Comparison of ENCODE assay signal across 8 cellular contexts in genomic region chr4:156971168-156971601, GRCh38. TPM values are rescaled to one million over a fixed set of nuclear protein-coding genes. Genes with fewer than 3 reads are reported as not detected.
DNase-seq lines count a peak whose midpoint lies in the region; ATAC-seq and TF ChIP-seq lines count a peak whose summit lies in the region.

No MANE protein-coding gene starts in this region.

- H3K4me2 ChIP-seq in fibroblast of lung (ENCODE audit: extremely low read depth, insufficient read depth, low read length), result no peak overlapping the region

- peaks cover 48% of the 10 kb centered on the region for H3K79me2 ChIP-seq in fibroblast of lung (ENCODE audit: control insufficient read depth, insufficient read depth, low read length)

- H3K4me3 ChIP-seq in fibroblast of lung (replicated peaks in 1 of 4; ENCODE audit: control extremely low read depth in 1 of 4, insufficient read depth in 1 of 4, low read depth in 3 of 4, low read length in 4 of 4), result peak overlapping the region; percentile 81 to 99 (median 98)
- H3K4me3 ChIP-seq in neutrophil (ENCODE audit: low read depth in 1 of 2, low read length in 1 of 2), result peak overlapping the region; percentile 63 to 66

- no peak overlapping the region for H2AFZ ChIP-seq in fibroblast of lung (ENCODE audit: low read length)

- H3K4me1 ChIP-seq in fibroblast of lung (ENCODE audit: control insufficient read depth, extremely low read depth, insufficient read depth, low read length) (peaks cover 13% of the 10 kb centered on the region), neutrophil (ENCODE audit: control insufficient read depth in 1 of 2, insufficient read depth in 1 of 2, low read depth in 1 of 2, low read length in 1 of 2) (peaks cover 43% of the 10 kb centered on the region in 2 experiments)

- no peaks in the 10 kb centered on the region for H3K27me3 ChIP-seq in fibroblast of lung (ENCODE audit: control insufficient read depth, insufficient read depth, low read length)
- peaks cover 24% of the 10 kb centered on the region for H3K27me3 ChIP-seq in neutrophil

- peak overlapping the region; percentile 81 for H3K9ac ChIP-seq in fibroblast of lung (ENCODE audit: insufficient read depth, low read length)

- H4K20me1 ChIP-seq in fibroblast of lung (ENCODE audit: control insufficient read depth, extremely low read depth, insufficient read depth, low read length), result no peaks in the 10 kb centered on the region

- peak; percentile 3 for ATAC-seq in GM18868 (IDR thresholded peaks at IDR 0.05; ENCODE audit: unreplicated experiment)

- TF ChIP-seq CTCF in RWPE1 (conservative IDR thresholded peaks at IDR 0.05; ENCODE audit: low read depth) (no peak), fibroblast of lung (conservative IDR thresholded peaks at IDR 0.05 in 1 of 2, IDR thresholded peaks at IDR 0.05 in 1 of 2; ENCODE audit: low read depth in 1 of 2, low read length in 2 of 2) (no peak), neutrophil (IDR thresholded peaks at IDR 0.05) (no peak)

- POLR2A ChIA-PET in RWPE1 (lab: Yijun Ruan, JAX; ENCODE audit: low non-redundant PET), result no interaction called here

- H3K9me3 ChIP-seq in fibroblast of lung (ENCODE audit: control insufficient read depth, insufficient read depth, low read depth, low read length), result no peaks in the 10 kb centered on the region
- H3K9me3 ChIP-seq in neutrophil, result no peaks in the 10 kb centered on the region

- H3K36me3 ChIP-seq in fibroblast of lung (ENCODE audit: control insufficient read depth, insufficient read depth, low read length) (no peaks in the 10 kb centered on the region), neutrophil (no peaks in the 10 kb centered on the region)

- CTCF ChIA-PET in RWPE1 (lab: Yijun Ruan, JAX), result interaction anchor here (0.8 to 1.6 kb wide), 3 partner anchors 12 to 496 kb away, joined by 3 to 6 read pairs (median 4); no protein-coding TSS in a partner anchor

- peak; percentile 43 for DNase-seq in RWPE1 (ENCODE audit: low spot score)
- no peak for DNase-seq in fibroblast of lung (ENCODE audit: low read depth in 2 of 2)
- DNase-seq in activated CD8-positive, alpha-beta memory T cell treated with anti-CD3 and anti-CD28 coated beads, Interleukin-2, amount 50 U/mL, for 4 hours, result no peak
- DNase-seq in NCI-H524 treated with DMSO at 0.1 percent for 48 hours (lab: John Stamatoyannopoulos, UW), result no peak
- DNase-seq in MV-4-11 (lab: John Stamatoyannopoulos, UW), result no peak
- no peak for DNase-seq in activated naive CD4-positive, alpha-beta T cell treated with Interleukin-2 at 50 U/mL for 16 hours

- peak overlapping the region; percentile 88 for H3K27ac ChIP-seq in RWPE1
- peak overlapping the region; percentile 89 for H3K27ac ChIP-seq in fibroblast of lung (ENCODE audit: insufficient read depth, low read length)
- peak overlapping the region; percentile 45 for H3K27ac ChIP-seq in neutrophil

RNA-seq across cellular contexts. Expression of gene PDGFC, which starts 0.4 kb away (rescaled TPM):
- total RNA-seq in fibroblast of lung, result 67.3 and 103 TPM in 2 replicates
- 43.4 and 55.3 TPM in 2 replicates for polyA plus RNA-seq in fibroblast of lung
- 46.0 and 65.9 TPM in 2 replicates for polyA plus RNA-seq in fibroblast of lung (2012)
- 44.5 and 45.4 TPM in 2 replicates for polyA minus RNA-seq in fibroblast of lung (ENCODE audit: low replicate concordance)
